1 cellular context compared by ENCODE assay signal in the genomic region with DNA sequence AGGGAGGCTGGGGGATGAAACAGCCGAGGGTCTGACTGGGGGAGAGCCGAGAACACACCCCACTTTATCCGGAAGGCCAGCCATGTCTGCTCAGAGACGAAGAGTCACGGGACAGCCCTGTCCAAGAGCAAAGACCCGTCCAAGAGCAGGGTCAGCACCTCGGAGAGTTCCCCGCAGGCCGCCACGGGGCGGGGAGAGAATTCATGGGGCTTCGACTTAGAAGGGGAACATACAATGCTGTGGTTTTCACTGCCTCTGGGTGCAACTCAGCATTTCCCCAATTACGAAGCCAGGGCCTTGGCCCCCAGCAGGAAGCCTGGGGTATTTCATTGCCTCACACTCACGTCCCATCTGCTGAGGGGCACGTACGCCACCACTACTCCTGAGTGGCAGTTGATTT.
TF ChIP-seq lines count a peak whose summit lies in the region.

No MANE protein-coding gene starts in this region.

TF ChIP-seq in K562, 482 proteins besides CTCF, POLR2A, EP300 and RAD21 (continued from another document and continues in another):
- TF ChIP-seq ZNF318 (IDR thresholded peaks at IDR 0.05; ENCODE audit: borderline replicate concordance in 1 of 2, low read depth in 1 of 2) (no peak), TOE1 (IDR thresholded peaks at IDR 0.05; ENCODE audit: borderline replicate concordance) (no peak), TOE1 (CRISPR knock-in tag; IDR thresholded peaks at IDR 0.05; ENCODE audit: borderline replicate concordance, low read depth) (0 out of 2 replicates have a peak, but pooled peaks have one; percentile 59), ZNF133 (CRISPR knock-in tag; IDR thresholded peaks at IDR 0.05) (no peak), PRMT5 (CRISPR knock-in tag; IDR thresholded peaks at IDR 0.05) (peak; percentile 85; the same call in 1 of the 2 replicates), E2F6 (IDR thresholded peaks at IDR 0.05; ENCODE audit: borderline replicate concordance in 1 of 2, extremely low read depth in 1 of 2, insufficient read depth in 1 of 2, insufficient read length in 1 of 2, low read depth in 1 of 2, low read length in 1 of 2, poor library complexity in 1 of 2, severe bottlenecking in 1 of 2) (peak in 1 of 2 experiments; percentile 31), NR2C1 (IDR thresholded peaks at IDR 0.05) (no peak), NR2C1 (tag; IDR thresholded peaks at IDR 0.05) (0 out of 2 replicates have a peak, but pooled peaks have one; percentile 22), YY1 (IDR thresholded peaks at IDR 0.05; ENCODE audit: borderline replicate concordance in 1 of 3, control insufficient read depth in 1 of 3, extremely low read depth in 1 of 3, insufficient read depth in 3 of 3, insufficient read length in 1 of 3, insufficient replicate concordance in 2 of 3, low read depth in 1 of 3, low read length in 2 of 3) (peak in 1 of 3 experiments; percentile 18), RBBP5 (IDR thresholded peaks at IDR 0.05; ENCODE audit: borderline replicate concordance, insufficient read depth, low read length, poor library complexity, severe bottlenecking) (no peak), ZNF174 (CRISPR knock-in tag; IDR thresholded peaks at IDR 0.05) (no peak), HMGXB4 (CRISPR knock-in tag; IDR thresholded peaks at IDR 0.05) (no peak), FOXP1 (CRISPR knock-in tag; IDR thresholded peaks at IDR 0.05) (peak; percentile 71; the same call in 1 of the 2 replicates), SMARCB1 (IDR thresholded peaks at IDR 0.05; ENCODE audit: insufficient read length, low read depth) (no peak), ZNF146 (CRISPR knock-in tag; IDR thresholded peaks at IDR 0.05; ENCODE audit: unreplicated experiment) (no peak), ZNF695 (CRISPR knock-in tag; IDR thresholded peaks at IDR 0.05) (no peak), CHD4 (IDR thresholded peaks at IDR 0.05; ENCODE audit: insufficient read depth, insufficient replicate concordance, low read depth, low read length, poor library complexity, severe bottlenecking) (no peak), ZNF512 (tag; IDR thresholded peaks at IDR 0.05) (no peak), RNF2 (IDR thresholded peaks at IDR 0.05) (no peak), DNMT1 (IDR thresholded peaks at IDR 0.05) (no peak), SMARCA5 (IDR thresholded peaks at IDR 0.05) (no peak)
- TF ChIP-seq, protein P1, sequence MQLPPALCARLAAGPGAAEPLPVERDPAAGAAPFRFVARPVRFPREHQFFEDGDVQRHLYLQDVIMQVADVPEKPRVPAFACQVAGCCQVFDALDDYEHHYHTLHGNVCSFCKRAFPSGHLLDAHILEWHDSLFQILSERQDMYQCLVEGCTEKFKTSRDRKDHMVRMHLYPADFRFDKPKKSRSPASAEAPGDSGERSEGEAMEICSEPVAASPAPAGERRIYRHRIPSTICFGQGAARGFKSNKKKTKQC (CRISPR knock-in tag; IDR thresholded peaks at IDR 0.05) = peak; percentile 95
- TF ChIP-seq, protein P2, sequence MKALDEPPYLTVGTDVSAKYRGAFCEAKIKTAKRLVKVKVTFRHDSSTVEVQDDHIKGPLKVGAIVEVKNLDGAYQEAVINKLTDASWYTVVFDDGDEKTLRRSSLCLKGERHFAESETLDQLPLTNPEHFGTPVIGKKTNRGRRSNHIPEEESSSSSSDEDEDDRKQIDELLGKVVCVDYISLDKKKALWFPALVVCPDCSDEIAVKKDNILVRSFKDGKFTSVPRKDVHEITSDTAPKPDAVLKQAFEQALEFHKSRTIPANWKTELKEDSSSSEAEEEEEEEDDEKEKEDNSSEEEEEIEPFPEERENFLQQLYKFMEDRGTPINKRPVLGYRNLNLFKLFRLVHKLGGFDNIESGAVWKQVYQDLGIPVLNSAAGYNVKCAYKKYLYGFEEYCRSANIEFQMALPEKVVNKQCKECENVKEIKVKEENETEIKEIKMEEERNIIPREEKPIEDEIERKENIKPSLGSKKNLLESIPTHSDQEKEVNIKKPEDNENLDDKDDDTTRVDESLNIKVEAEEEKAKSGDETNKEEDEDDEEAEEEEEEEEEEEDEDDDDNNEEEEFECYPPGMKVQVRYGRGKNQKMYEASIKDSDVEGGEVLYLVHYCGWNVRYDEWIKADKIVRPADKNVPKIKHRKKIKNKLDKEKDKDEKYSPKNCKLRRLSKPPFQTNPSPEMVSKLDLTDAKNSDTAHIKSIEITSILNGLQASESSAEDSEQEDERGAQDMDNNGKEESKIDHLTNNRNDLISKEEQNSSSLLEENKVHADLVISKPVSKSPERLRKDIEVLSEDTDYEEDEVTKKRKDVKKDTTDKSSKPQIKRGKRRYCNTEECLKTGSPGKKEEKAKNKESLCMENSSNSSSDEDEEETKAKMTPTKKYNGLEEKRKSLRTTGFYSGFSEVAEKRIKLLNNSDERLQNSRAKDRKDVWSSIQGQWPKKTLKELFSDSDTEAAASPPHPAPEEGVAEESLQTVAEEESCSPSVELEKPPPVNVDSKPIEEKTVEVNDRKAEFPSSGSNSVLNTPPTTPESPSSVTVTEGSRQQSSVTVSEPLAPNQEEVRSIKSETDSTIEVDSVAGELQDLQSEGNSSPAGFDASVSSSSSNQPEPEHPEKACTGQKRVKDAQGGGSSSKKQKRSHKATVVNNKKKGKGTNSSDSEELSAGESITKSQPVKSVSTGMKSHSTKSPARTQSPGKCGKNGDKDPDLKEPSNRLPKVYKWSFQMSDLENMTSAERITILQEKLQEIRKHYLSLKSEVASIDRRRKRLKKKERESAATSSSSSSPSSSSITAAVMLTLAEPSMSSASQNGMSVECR (CRISPR knock-in tag; IDR thresholded peaks at IDR 0.05) = peak; percentile 81
- TF ChIP-seq, protein P3, sequence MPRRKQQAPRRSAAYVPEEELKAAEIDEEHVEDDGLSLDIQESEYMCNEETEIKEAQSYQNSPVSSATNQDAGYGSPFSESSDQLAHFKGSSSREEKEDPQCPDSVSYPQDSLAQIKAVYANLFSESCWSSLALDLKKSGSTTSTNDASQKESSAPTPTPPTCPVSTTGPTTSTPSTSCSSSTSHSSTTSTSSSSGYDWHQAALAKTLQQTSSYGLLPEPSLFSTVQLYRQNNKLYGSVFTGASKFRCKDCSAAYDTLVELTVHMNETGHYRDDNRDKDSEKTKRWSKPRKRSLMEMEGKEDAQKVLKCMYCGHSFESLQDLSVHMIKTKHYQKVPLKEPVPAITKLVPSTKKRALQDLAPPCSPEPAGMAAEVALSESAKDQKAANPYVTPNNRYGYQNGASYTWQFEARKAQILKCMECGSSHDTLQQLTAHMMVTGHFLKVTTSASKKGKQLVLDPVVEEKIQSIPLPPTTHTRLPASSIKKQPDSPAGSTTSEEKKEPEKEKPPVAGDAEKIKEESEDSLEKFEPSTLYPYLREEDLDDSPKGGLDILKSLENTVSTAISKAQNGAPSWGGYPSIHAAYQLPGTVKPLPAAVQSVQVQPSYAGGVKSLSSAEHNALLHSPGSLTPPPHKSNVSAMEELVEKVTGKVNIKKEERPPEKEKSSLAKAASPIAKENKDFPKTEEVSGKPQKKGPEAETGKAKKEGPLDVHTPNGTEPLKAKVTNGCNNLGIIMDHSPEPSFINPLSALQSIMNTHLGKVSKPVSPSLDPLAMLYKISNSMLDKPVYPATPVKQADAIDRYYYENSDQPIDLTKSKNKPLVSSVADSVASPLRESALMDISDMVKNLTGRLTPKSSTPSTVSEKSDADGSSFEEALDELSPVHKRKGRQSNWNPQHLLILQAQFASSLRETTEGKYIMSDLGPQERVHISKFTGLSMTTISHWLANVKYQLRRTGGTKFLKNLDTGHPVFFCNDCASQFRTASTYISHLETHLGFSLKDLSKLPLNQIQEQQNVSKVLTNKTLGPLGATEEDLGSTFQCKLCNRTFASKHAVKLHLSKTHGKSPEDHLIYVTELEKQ (CRISPR knock-in tag; IDR thresholded peaks at IDR 0.05) = no peak
